ENCODE assay signal across 19 cellular contexts in genomic region chr3:98765721-98766120, GRCh38. TPM values are rescaled to one million over a fixed set of nuclear protein-coding genes. Genes with fewer than 3 reads are reported as not detected.
DNase-seq lines count a peak whose midpoint lies in the region; ATAC-seq and TF ChIP-seq lines count a peak whose summit lies in the region.
"Had no signal": no experiment of that assay in that cellular context is flagged by ENCODE, and none has a peak within 500 bp of the region (broad histone marks: within the 10 kb centered on the region; RNA-seq: fewer than 3 reads in every experiment).

No MANE protein-coding gene starts in this region.

- H3K4me3 Mint-ChIP-seq in activated CD4-positive, alpha-beta memory T cell treated with anti-CD3 and anti-CD28 coated beads for 36 hours: no peak overlapping the region

- peak overlapping the region in 4 of 11 experiments; percentile 20 to 95 (median 84); a peak in 7 of 22 replicates for H3K9ac ChIP-seq in BLaER1 treated with 17β-estradiol and CSF1 and Interleukin-3, amounts not matched to agents 10 nM and 100 nM

- H3K4me3 ChIP-seq in A673 (ENCODE audit: low read depth, low read length, poor library complexity, severe bottlenecking): no peak overlapping the region
- H3K4me3 ChIP-seq in BLaER1 treated with 17β-estradiol and CSF1 and Interleukin-3, amounts not matched to agents 10 nM and 100 nM: peak overlapping the region in 5 of 10 experiments; percentile 64 to 91 (median 82); a peak in 9 of 20 replicates
- no peak overlapping the region for H3K4me3 ChIP-seq in right atrium auricular region
- H3K4me3 ChIP-seq: MG63, Peyer's patch had no signal

- TF ChIP-seq CTCF in A673 (conservative IDR thresholded peaks at IDR 0.05; ENCODE audit: low read depth, low read length): no peak
- TF ChIP-seq CTCF in right atrium auricular region (IDR thresholded peaks at IDR 0.05): no peak

- H3K27ac ChIP-seq in A673 (ENCODE audit: low read depth, low read length, poor library complexity, severe bottlenecking) (no peak overlapping the region), right atrium auricular region (peak overlapping the region; percentile 51 to 67)
- H3K27ac ChIP-seq in BLaER1 treated with 17β-estradiol and CSF1 and Interleukin-3, amounts not matched to agents 10 nM and 100 nM: peak overlapping the region in 4 of 11 experiments; percentile 8 to 97 (median 94); a peak in 6 of 22 replicates
- H3K27ac ChIP-seq: Peyer's patch had no signal

- no peaks in the 10 kb centered on the region for H3K36me3 ChIP-seq in A673 (ENCODE audit: insufficient read depth, low read length, poor library complexity, severe bottlenecking)
- peaks cover 0 to 58% (median 0%) of the 10 kb centered on the region in 11 experiments; a peak in 11 of 22 replicates for H3K36me3 ChIP-seq in BLaER1 treated with 17β-estradiol and CSF1 and Interleukin-3, amounts not matched to agents 10 nM and 100 nM
- H3K36me3 ChIP-seq in right atrium auricular region: no peaks in the 10 kb centered on the region
- H3K36me3 ChIP-seq: MG63, Peyer's patch had no signal

- peaks cover 44% of the 10 kb centered on the region for H3K4me1 ChIP-seq in A673 (ENCODE audit: insufficient read depth, low read length, poor library complexity, severe bottlenecking)
- peaks cover 24 to 82% (median 47%) of the 10 kb centered on the region in 10 experiments for H3K4me1 ChIP-seq in BLaER1 treated with 17β-estradiol and CSF1 and Interleukin-3, amounts not matched to agents 10 nM and 100 nM
- peaks cover 0 to 80% of the 10 kb centered on the region in 2 donors for H3K4me1 ChIP-seq in right atrium auricular region
- H3K4me1 ChIP-seq: Peyer's patch had no signal

- H4K20me1 ChIP-seq in BLaER1 treated with 17β-estradiol and CSF1 and Interleukin-3, amounts not matched to agents 10 nM and 100 nM: peaks cover 0 to 62% (median 0%) of the 10 kb centered on the region in 11 experiments; a peak in 8 of 22 replicates

- H3K4me2 ChIP-seq in BLaER1 treated with 17β-estradiol and CSF1 and Interleukin-3, amounts not matched to agents 10 nM and 100 nM: peak overlapping the region in 6 of 11 experiments; percentile 78 to 97 (median 94); a peak in 13 of 22 replicates

- H3K36me3 Mint-ChIP-seq in activated CD4-positive, alpha-beta memory T cell treated with anti-CD3 and anti-CD28 coated beads for 36 hours: no peaks in the 10 kb centered on the region

- no TSS peak for BruUV-seq in A673 (replicated peaks; lab: Mats Ljungman, UMichigan)

- H3K9me3 ChIP-seq in A673 (ENCODE audit: low read depth, low read length, poor library complexity, severe bottlenecking) (no peaks in the 10 kb centered on the region), right atrium auricular region (no peaks in the 10 kb centered on the region)
- no peaks in the 10 kb centered on the region for H3K9me3 ChIP-seq in BLaER1 treated with 17β-estradiol and CSF1 and Interleukin-3, amounts not matched to agents 10 nM and 100 nM (replicated peaks in 1 of 11)
- H3K9me3 ChIP-seq: MG63, Peyer's patch had no signal

- CTCF ChIA-PET in A673 (lab: Charles Lee): no interaction called here
- CTCF ChIA-PET in activated CD4-positive, alpha-beta memory T cell treated with anti-CD3 and anti-CD28 coated beads for 36 hours (lab: Charles Lee): no interaction called here

- intact Hi-C loops in A673 (cut with micrococcal nuclease; ENCODE audit: unreplicated experiment): no loop called here
- intact Hi-C loops in activated CD4-positive, alpha-beta memory T cell treated with anti-CD3 and anti-CD28 coated beads for 36 hours (cut with micrococcal nuclease): no loop called here

- no peaks in the 10 kb centered on the region for H3K4me1 Mint-ChIP-seq in activated CD4-positive, alpha-beta memory T cell treated with anti-CD3 and anti-CD28 coated beads for 36 hours (ENCODE audit: low read depth)

- no peak for ATAC-seq in GM19324 (IDR thresholded peaks at IDR 0.05; ENCODE audit: low FRiP score, unreplicated experiment)
- ATAC-seq in GM19351 (IDR thresholded peaks at IDR 0.05; ENCODE audit: unreplicated experiment): no peak

- POLR2A ChIA-PET in A673 (lab: Charles Lee; ENCODE audit: low non-redundant PET): no interaction called here
- POLR2A ChIA-PET in activated CD4-positive, alpha-beta memory T cell treated with anti-CD3 and anti-CD28 coated beads for 36 hours (lab: Charles Lee): no interaction called here

- no peaks in the 10 kb centered on the region for H3K27me3 ChIP-seq in A673 (replicated peaks; ENCODE audit: insufficient read depth, low read depth, low read length, poor library complexity)
- no peaks in the 10 kb centered on the region for H3K27me3 ChIP-seq in BLaER1 treated with 17β-estradiol and CSF1 and Interleukin-3, amounts not matched to agents 10 nM and 100 nM
- no peaks in the 10 kb centered on the region for H3K27me3 ChIP-seq in right atrium auricular region
- H3K27me3 ChIP-seq: MG63, Peyer's patch had no signal

- H3K27ac Mint-ChIP-seq in activated CD4-positive, alpha-beta memory T cell treated with anti-CD3 and anti-CD28 coated beads for 36 hours: no peak overlapping the region

- H3K27me3 Mint-ChIP-seq in activated CD4-positive, alpha-beta memory T cell treated with anti-CD3 and anti-CD28 coated beads for 36 hours: peaks cover 9% of the 10 kb centered on the region

- no peaks in the 10 kb centered on the region for H3K9me3 Mint-ChIP-seq in activated CD4-positive, alpha-beta memory T cell treated with anti-CD3 and anti-CD28 coated beads for 36 hours

- peak; percentile 22 for DNase-seq in A673 (ENCODE audit: low spot score)
- DNase-seq in SK-N-DZ (ENCODE audit: low spot score): peak; percentile 54
- no peak for DNase-seq in right atrium auricular region (ENCODE audit: low spot score)
- DNase-seq in activated CD4-positive, alpha-beta memory T cell treated with anti-CD3 and anti-CD28 coated beads for 36 hours: no peak
- DNase-seq: DMS 273 treated with DMSO at 0.1 percent for 48 hours, EL, HCEC 1CT, KG1, MG63, NCI-H1930, NCI-H226, NCI-H526 treated with DMSO at 0.1 percent for 48 hours, Peyer's patch, SHP77 treated with DMSO at 0.1 percent for 48 hours, SW 1271 had no signal

RNA-seq across cellular contexts. Expression of gene ST3GAL6, which starts 2.6 kb away (rescaled TPM):
- 4.8 and 8.2 TPM in 2 replicates for total RNA-seq in A673 (2021)
- polyA plus RNA-seq in SK-N-DZ (2014; cell fraction: cytosol; rRNA removed): 39.2 and 43.0 TPM in 2 replicates
- 52.6 and 56.4 TPM in 2 replicates for polyA plus RNA-seq in SK-N-DZ (2014; cell fraction: nucleus; rRNA removed)
- 10 to 100 TPM; 25.9 to 27.2 TPM for total RNA-seq in right atrium auricular region
- not detected for total RNA-seq in activated CD4-positive, alpha-beta memory T cell treated with anti-CD3 and anti-CD28 coated beads for 36 hours
- polyA plus RNA-seq: BJ had no signal

Comparison
In these comparisons a context has a peak if more than half of its experiments do, and no peak if none do; other contexts are left out.
1. DNase-seq: peak in A673 (single experiment) and SK-N-DZ (single experiment); none in right atrium auricular region (single experiment) and activated CD4-positive, alpha-beta memory T cell treated with anti-CD3 and anti-CD28 coated beads for 36 hours (single experiment).